ENCODE assay signal across 1 cellular context in the genomic region with DNA sequence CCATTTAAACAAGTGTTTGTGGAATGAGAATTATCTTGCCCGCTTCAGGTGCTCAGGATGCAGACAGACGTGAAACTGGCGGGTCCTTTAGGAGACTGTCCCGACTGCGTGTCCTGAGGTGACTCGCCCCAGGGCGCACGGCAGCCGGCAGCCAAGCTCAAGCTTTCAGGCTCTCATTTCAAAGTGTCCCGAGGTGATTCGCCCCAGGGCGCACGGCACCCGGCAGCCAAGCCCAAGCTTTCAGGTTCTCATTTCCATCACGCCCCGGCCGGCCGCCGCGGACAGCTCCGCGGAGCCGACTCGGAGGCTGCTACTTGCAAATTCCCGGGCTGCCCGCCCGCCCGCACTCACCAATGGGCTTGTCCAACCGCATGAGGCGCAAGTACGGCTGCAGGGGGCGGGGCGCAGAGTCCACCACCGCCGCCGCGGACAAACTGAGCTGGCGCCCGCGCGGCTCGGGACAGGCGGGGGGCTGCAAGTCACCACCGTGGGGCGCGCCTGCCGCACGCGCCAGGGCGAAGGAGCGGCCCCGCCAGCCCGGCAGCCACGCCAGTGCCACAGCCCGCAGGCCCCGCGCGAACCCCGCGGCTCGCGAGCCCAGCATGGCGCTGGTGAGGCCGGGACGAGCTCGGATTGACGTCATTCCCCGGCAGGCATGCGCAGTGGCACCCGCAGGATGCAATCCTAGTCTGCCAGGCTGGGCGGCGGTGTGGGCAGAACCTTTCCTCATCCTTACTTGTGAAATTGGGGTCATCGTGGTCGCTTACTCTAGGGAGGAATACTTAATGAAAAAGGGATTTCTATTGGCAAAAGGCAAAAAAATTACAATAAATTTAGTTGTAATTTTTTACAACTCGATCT.
TF ChIP-seq lines count a peak whose summit lies in the region.

A gene with protein sequence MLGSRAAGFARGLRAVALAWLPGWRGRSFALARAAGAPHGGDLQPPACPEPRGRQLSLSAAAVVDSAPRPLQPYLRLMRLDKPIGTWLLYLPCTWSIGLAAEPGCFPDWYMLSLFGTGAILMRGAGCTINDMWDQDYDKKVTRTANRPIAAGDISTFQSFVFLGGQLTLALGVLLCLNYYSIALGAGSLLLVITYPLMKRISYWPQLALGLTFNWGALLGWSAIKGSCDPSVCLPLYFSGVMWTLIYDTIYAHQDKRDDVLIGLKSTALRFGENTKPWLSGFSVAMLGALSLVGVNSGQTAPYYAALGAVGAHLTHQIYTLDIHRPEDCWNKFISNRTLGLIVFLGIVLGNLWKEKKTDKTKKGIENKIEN (minus strand): TSS at position 638 of the 861 bp plus-strand sequence. CDS start 34 bp downstream, at position 604.

TF ChIP-seq in HepG2, 621 proteins besides CTCF, POLR2A, EP300 and RAD21 (continued from another document and continues in another):
- peak; percentile 82; the same call in 1 of the 3 replicates for TF ChIP-seq MXI1 (IDR thresholded peaks at IDR 0.05; ENCODE audit: borderline replicate concordance, low read depth, low read length)
- TF ChIP-seq RBM22 (optimal IDR thresholded peaks at IDR 0.05; ENCODE audit: low read length), result no peak
- TF ChIP-seq ZNF891 (CRISPR knock-in tag; IDR thresholded peaks at IDR 0.05), result peak; percentile 82
- no peak for TF ChIP-seq SETDB1 (CRISPR knock-in tag; IDR thresholded peaks at IDR 0.05; ENCODE audit: borderline replicate concordance)
- peak; percentile 83; the same call in 1 of the 2 replicates for TF ChIP-seq TMF1 (CRISPR knock-in tag; IDR thresholded peaks at IDR 0.05; ENCODE audit: low read depth)
- TF ChIP-seq SP4 (CRISPR knock-in tag; IDR thresholded peaks at IDR 0.05), result peak; percentile 91
- TF ChIP-seq XBP1 (CRISPR knock-in tag; IDR thresholded peaks at IDR 0.05), result no peak
- TF ChIP-seq, protein P1, sequence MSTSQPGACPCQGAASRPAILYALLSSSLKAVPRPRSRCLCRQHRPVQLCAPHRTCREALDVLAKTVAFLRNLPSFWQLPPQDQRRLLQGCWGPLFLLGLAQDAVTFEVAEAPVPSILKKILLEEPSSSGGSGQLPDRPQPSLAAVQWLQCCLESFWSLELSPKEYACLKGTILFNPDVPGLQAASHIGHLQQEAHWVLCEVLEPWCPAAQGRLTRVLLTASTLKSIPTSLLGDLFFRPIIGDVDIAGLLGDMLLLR (CRISPR knock-in tag; IDR thresholded peaks at IDR 0.05), result peak; percentile 55; the same call in 1 of the 2 replicates
- no peak for TF ChIP-seq ZNF337 (CRISPR knock-in tag; IDR thresholded peaks at IDR 0.05; ENCODE audit: borderline replicate concordance, low read depth)
- TF ChIP-seq RELA (CRISPR knock-in tag; IDR thresholded peaks at IDR 0.05), result no peak
- no peak for TF ChIP-seq KDM6A (CRISPR knock-in tag; IDR thresholded peaks at IDR 0.05; ENCODE audit: low read depth)
- no peak for TF ChIP-seq FLYWCH1 (CRISPR knock-in tag; IDR thresholded peaks at IDR 0.05)
- TF ChIP-seq, protein P2, sequence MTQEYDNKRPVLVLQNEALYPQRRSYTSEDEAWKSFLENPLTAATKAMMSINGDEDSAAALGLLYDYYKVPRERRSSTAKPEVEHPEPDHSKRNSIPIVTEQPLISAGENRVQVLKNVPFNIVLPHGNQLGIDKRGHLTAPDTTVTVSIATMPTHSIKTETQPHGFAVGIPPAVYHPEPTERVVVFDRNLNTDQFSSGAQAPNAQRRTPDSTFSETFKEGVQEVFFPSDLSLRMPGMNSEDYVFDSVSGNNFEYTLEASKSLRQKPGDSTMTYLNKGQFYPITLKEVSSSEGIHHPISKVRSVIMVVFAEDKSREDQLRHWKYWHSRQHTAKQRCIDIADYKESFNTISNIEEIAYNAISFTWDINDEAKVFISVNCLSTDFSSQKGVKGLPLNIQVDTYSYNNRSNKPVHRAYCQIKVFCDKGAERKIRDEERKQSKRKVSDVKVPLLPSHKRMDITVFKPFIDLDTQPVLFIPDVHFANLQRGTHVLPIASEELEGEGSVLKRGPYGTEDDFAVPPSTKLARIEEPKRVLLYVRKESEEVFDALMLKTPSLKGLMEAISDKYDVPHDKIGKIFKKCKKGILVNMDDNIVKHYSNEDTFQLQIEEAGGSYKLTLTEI (CRISPR knock-in tag; conservative IDR thresholded peaks at IDR 0.05), result no peak
- TF ChIP-seq ZNF777 (CRISPR knock-in tag; IDR thresholded peaks at IDR 0.05), result peak; percentile 61; the same call in 1 of the 2 replicates
- TF ChIP-seq, protein P3, sequence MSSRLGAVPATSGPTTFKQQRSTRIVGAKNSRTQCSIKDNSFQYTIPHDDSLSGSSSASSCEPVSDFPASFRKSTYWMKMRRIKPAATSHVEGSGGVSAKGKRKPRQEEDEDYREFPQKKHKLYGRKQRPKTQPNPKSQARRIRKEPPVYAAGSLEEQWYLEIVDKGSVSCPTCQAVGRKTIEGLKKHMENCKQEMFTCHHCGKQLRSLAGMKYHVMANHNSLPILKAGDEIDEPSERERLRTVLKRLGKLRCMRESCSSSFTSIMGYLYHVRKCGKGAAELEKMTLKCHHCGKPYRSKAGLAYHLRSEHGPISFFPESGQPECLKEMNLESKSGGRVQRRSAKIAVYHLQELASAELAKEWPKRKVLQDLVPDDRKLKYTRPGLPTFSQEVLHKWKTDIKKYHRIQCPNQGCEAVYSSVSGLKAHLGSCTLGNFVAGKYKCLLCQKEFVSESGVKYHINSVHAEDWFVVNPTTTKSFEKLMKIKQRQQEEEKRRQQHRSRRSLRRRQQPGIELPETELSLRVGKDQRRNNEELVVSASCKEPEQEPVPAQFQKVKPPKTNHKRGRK (CRISPR knock-in tag; IDR thresholded peaks at IDR 0.05), result no peak
- TF ChIP-seq, protein P4, sequence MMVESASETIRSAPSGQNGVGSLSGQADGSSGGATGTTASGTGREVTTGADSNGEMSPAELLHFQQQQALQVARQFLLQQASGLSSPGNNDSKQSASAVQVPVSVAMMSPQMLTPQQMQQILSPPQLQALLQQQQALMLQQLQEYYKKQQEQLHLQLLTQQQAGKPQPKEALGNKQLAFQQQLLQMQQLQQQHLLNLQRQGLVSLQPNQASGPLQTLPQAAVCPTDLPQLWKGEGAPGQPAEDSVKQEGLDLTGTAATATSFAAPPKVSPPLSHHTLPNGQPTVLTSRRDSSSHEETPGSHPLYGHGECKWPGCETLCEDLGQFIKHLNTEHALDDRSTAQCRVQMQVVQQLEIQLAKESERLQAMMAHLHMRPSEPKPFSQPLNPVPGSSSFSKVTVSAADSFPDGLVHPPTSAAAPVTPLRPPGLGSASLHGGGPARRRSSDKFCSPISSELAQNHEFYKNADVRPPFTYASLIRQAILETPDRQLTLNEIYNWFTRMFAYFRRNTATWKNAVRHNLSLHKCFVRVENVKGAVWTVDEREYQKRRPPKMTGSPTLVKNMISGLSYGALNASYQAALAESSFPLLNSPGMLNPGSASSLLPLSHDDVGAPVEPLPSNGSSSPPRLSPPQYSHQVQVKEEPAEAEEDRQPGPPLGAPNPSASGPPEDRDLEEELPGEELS (CRISPR knock-in tag; IDR thresholded peaks at IDR 0.05), result no peak
- TF ChIP-seq, protein P5, sequence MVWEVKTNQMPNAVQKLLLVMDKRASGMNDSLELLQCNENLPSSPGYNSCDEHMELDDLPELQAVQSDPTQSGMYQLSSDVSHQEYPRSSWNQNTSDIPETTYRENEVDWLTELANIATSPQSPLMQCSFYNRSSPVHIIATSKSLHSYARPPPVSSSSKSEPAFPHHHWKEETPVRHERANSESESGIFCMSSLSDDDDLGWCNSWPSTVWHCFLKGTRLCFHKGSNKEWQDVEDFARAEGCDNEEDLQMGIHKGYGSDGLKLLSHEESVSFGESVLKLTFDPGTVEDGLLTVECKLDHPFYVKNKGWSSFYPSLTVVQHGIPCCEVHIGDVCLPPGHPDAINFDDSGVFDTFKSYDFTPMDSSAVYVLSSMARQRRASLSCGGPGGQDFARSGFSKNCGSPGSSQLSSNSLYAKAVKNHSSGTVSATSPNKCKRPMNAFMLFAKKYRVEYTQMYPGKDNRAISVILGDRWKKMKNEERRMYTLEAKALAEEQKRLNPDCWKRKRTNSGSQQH (CRISPR knock-in tag; IDR thresholded peaks at IDR 0.05; ENCODE audit: low read depth), result peak; percentile 96
- TF ChIP-seq ZBTB3 (CRISPR knock-in tag; IDR thresholded peaks at IDR 0.05; ENCODE audit: borderline replicate concordance, low read depth), result 0 out of 2 replicates have a peak, but pooled peaks have one; percentile 52
- peak; percentile 70 for TF ChIP-seq PHF8 (CRISPR knock-in tag; IDR thresholded peaks at IDR 0.05)
- TF ChIP-seq, protein P6, sequence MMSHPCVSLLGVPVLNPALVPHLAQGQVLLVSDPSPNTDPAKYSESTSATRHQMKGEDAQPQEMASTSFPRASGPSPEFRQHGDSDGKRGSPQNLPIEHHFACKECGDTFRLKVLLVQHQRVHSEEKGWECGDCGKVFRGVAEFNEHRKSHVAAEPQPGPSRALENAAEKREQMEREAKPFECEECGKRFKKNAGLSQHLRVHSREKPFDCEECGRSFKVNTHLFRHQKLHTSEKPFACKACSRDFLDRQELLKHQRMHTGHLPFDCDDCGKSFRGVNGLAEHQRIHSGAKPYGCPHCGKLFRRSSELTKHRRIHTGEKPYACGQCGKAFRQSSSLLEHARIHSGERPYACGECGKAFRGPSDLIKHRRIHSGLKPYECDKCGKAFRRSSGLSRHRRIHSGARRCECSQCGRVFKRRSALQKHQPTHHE (CRISPR knock-in tag; IDR thresholded peaks at IDR 0.05; ENCODE audit: borderline replicate concordance), result no peak; the same call in none of the 2 replicates
- TF ChIP-seq, protein P7, sequence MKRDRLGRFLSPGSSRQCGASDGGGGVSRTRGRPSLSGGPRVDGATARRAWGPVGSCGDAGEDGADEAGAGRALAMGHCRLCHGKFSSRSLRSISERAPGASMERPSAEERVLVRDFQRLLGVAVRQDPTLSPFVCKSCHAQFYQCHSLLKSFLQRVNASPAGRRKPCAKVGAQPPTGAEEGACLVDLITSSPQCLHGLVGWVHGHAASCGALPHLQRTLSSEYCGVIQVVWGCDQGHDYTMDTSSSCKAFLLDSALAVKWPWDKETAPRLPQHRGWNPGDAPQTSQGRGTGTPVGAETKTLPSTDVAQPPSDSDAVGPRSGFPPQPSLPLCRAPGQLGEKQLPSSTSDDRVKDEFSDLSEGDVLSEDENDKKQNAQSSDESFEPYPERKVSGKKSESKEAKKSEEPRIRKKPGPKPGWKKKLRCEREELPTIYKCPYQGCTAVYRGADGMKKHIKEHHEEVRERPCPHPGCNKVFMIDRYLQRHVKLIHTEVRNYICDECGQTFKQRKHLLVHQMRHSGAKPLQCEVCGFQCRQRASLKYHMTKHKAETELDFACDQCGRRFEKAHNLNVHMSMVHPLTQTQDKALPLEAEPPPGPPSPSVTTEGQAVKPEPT (CRISPR knock-in tag; IDR thresholded peaks at IDR 0.05; ENCODE audit: low read depth), result peak; percentile 88
- no peak for TF ChIP-seq ZNF136 (CRISPR knock-in tag; IDR thresholded peaks at IDR 0.05; ENCODE audit: low read depth)
- TF ChIP-seq EHMT2 (IDR thresholded peaks at IDR 0.05; ENCODE audit: borderline replicate concordance, low read depth, low read length), result no peak
- TF ChIP-seq, protein P8, sequence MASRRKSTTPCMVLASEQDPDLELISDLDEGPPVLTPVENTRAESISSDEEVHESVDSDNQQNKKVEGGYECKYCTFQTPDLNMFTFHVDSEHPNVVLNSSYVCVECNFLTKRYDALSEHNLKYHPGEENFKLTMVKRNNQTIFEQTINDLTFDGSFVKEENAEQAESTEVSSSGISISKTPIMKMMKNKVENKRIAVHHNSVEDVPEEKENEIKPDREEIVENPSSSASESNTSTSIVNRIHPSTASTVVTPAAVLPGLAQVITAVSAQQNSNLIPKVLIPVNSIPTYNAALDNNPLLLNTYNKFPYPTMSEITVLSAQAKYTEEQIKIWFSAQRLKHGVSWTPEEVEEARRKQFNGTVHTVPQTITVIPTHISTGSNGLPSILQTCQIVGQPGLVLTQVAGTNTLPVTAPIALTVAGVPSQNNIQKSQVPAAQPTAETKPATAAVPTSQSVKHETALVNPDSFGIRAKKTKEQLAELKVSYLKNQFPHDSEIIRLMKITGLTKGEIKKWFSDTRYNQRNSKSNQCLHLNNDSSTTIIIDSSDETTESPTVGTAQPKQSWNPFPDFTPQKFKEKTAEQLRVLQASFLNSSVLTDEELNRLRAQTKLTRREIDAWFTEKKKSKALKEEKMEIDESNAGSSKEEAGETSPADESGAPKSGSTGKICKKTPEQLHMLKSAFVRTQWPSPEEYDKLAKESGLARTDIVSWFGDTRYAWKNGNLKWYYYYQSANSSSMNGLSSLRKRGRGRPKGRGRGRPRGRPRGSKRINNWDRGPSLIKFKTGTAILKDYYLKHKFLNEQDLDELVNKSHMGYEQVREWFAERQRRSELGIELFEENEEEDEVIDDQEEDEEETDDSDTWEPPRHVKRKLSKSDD (CRISPR knock-in tag; IDR thresholded peaks at IDR 0.05; ENCODE audit: low read depth), result peak; percentile 80; the same call in 1 of the 2 replicates
- no peak for TF ChIP-seq NONO (IDR thresholded peaks at IDR 0.05)
- TF ChIP-seq NONO (CRISPR knock-in tag; conservative IDR thresholded peaks at IDR 0.05), result peak; percentile 88
- peak; percentile 83; the same call in 1 of the 2 replicates for TF ChIP-seq MEIS2 (CRISPR knock-in tag; IDR thresholded peaks at IDR 0.05)
- peak; percentile 73 for TF ChIP-seq BORCS8-MEF2B (CRISPR knock-in tag; IDR thresholded peaks at IDR 0.05)
- peak; percentile 84 for TF ChIP-seq KMT2A (CRISPR knock-in tag; IDR thresholded peaks at IDR 0.05)
- TF ChIP-seq MZF1 (CRISPR knock-in tag; IDR thresholded peaks at IDR 0.05; ENCODE audit: borderline replicate concordance), result no peak
- no peak for TF ChIP-seq ZNF335 (CRISPR knock-in tag; IDR thresholded peaks at IDR 0.05)
- no peak for TF ChIP-seq ZNF264 (CRISPR knock-in tag; IDR thresholded peaks at IDR 0.05)
- no peak for TF ChIP-seq ZNF674 (CRISPR knock-in tag; IDR thresholded peaks at IDR 0.05; ENCODE audit: low read depth)
- no peak for TF ChIP-seq SYNCRIP (IDR thresholded peaks at IDR 0.05; ENCODE audit: insufficient read depth, low read depth, low read length)
- no peak for TF ChIP-seq MBD4 (IDR thresholded peaks at IDR 0.05; ENCODE audit: borderline replicate concordance, low read length)
- TF ChIP-seq ZNF782 (CRISPR knock-in tag; IDR thresholded peaks at IDR 0.05; ENCODE audit: borderline replicate concordance), result peak; percentile 91
